32 cellular contexts compared by ENCODE assay signal in the genomic region with DNA sequence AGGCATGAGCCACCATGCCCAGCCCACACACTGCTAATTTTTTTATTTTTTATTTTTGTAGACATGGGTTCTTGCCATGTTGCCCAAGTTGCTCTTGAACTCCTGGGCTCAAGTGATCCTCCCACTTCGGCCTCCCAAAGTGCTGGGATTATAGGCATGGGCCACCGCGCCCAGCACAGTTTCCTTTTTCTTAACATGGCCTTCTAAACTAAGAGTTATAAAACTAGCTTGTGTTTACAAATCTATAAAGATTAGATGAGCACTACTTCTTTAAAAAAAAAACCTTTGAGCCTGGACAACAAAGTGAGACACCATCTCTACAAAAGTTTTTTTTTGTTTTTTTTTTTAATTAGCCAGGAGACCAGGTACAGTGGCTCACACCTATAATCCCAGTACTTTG.
"Had no signal": no experiment of that assay in that cellular context is flagged by ENCODE, and none has a peak within 500 bp of the region (broad histone marks: within the 10 kb centered on the region; RNA-seq: fewer than 3 reads in every experiment).

No MANE protein-coding gene starts in this region.

- H3K4me3 ChIP-seq: ascending aorta, cardiac muscle cell had no signal

- H3K27me3 ChIP-seq: ascending aorta, cardiac muscle cell had no signal

- DNase-seq: activated CD4-positive, alpha-beta memory T cell treated with anti-CD3 and anti-CD28 coated beads, Interleukin-2, amount 10 ng/mL, durations not matched to agents 7 days and 5 days; activated CD4-positive, alpha-beta T cell treated with anti-CD3 and anti-CD28 coated beads for 1 hour; activated CD4-positive, alpha-beta T cell treated with anti-CD3 and anti-CD28 coated beads for 36 hours; activated CD4-positive, alpha-beta T cell treated with anti-CD3 and anti-CD28 coated beads for 48 hours; activated CD4-positive, alpha-beta T cell treated with anti-CD3 and anti-CD28 coated beads, Interleukin-2, amount 10 ng/mL, durations not matched to agents 7 days and 5 days; activated CD4-positive, alpha-beta T cell treated with anti-CD3 and anti-CD28 coated beads, Interleukin-2, amount 50 U/mL, for 48 hours; activated CD4-positive, CD25-positive, alpha-beta regulatory T cell; activated CD8-positive, alpha-beta memory T cell treated with anti-CD3 and anti-CD28 coated beads for 24 hours; activated CD8-positive, alpha-beta memory T cell treated with anti-CD3 and anti-CD28 coated beads, Interleukin-2, amount 10 ng/mL, durations not matched to agents 7 days and 5 days; activated CD8-positive, alpha-beta memory T cell treated with anti-CD3 and anti-CD28 coated beads, Interleukin-2, amount 50 U/mL, for 48 hours; activated CD8-positive, alpha-beta T cell treated with anti-CD3 and anti-CD28 coated beads, Interleukin-2, amount 10 ng/mL, durations not matched to agents 7 days and 5 days; activated effector memory CD4-positive, alpha-beta T cell treated with Interleukin-2 at 50 U/mL for 16 hours; activated gamma-delta T cell; activated naive CD4-positive, alpha-beta T cell treated with anti-CD3 and anti-CD28 coated beads, Interleukin-2, amount 10 ng/mL, durations not matched to agents 7 days and 5 days; activated naive CD4-positive, alpha-beta T cell treated with Interleukin-2 at 50 U/mL for 16 hours; activated naive CD8-positive, alpha-beta T cell treated with anti-CD3 and anti-CD28 coated beads, Interleukin-2, amount 10 ng/mL, durations not matched to agents 7 days and 5 days; activated naive CD8-positive, alpha-beta T cell treated with anti-CD3 and anti-CD28 coated beads, Interleukin-2, amount 50 U/mL, for 24 hours; activated T-cell treated with anti-CD3 and anti-CD28 coated beads, Interleukin-2, amount 50 U/mL, for 24 hours; activated T-cell treated with anti-CD3 and anti-CD28 coated beads, Interleukin-2, amount 50 U/mL, for 48 hours; amygdala; anterior cingulate cortex; caudate nucleus; cerebellar nuclear complex; T-helper 1 cell; T-helper 2 cell; T-helper 9 cell; WERI-Rb-1 had no signal

- H3K4me1 ChIP-seq: ascending aorta had no signal

- FAIRE-seq: bronchial epithelial cell had no signal

- H3K9me3 ChIP-seq: ascending aorta had no signal

- ATAC-seq: activated CD4-positive, alpha-beta T cell treated with anti-CD3 and anti-CD28 coated beads for 36 hours; activated CD4-positive, CD25-positive, alpha-beta regulatory T cell treated with anti-CD3 and anti-CD28 coated beads, Interleukin-2, amount 50 U/mL, for 24 hours; activated CD8-positive, alpha-beta memory T cell treated with anti-CD3 and anti-CD28 coated beads, Interleukin-2, amount 10 ng/mL, durations not matched to agents 7 days and 5 days; activated CD8-positive, alpha-beta T cell treated with anti-CD3 and anti-CD28 coated beads, Interleukin-2, amount 10 ng/mL, durations not matched to agents 7 days and 5 days; activated naive CD8-positive, alpha-beta T cell treated with anti-CD3 and anti-CD28 coated beads, Interleukin-2, amount 50 U/mL, for 24 hours; WTC11 had no signal

- H3K27ac ChIP-seq: ascending aorta, cardiac muscle cell, WERI-Rb-1 had no signal
